In genomic region chr11:107704432-107704831, GRCh38 we compare ENCODE assay signal across 18 cellular contexts. TPM values are rescaled to one million over a fixed set of nuclear protein-coding genes. Genes with fewer than 3 reads are reported as not detected.
DNase-seq lines count a peak whose midpoint lies in the region; TF ChIP-seq lines count a peak whose summit lies in the region.
"Had no signal": no experiment of that assay in that cellular context is flagged by ENCODE, and none has a peak within 500 bp of the region (broad histone marks: within the 10 kb centered on the region; RNA-seq: fewer than 3 reads in every experiment).

No MANE protein-coding gene starts in this region.

- peaks cover 28% of the 10 kb centered on the region for H3K4me1 ChIP-seq in GM23248 (ENCODE audit: insufficient read depth)
- peaks cover 31% of the 10 kb centered on the region for H3K4me1 ChIP-seq in SJSA1 (replicated peaks)
- no peaks in the 10 kb centered on the region for H3K4me1 ChIP-seq in smooth muscle cell (ENCODE audit: low read depth)

- peak overlapping the region; percentile 72 for H3K9ac ChIP-seq in GM23248
- peak overlapping the region; percentile 45 for H3K9ac ChIP-seq in smooth muscle cell (ENCODE audit: low read depth)
- H3K9ac ChIP-seq: KMS-11 had no signal

- H3K9me2 ChIP-seq in GM23248 (ENCODE audit: insufficient read depth) = no peaks in the 10 kb centered on the region

- H3K36me3 ChIP-seq in GM23248 (ENCODE audit: low read depth) (no peaks in the 10 kb centered on the region), SJSA1 (no peaks in the 10 kb centered on the region), smooth muscle cell (ENCODE audit: low read depth) (no peaks in the 10 kb centered on the region)
- H3K36me3 ChIP-seq: cardiac muscle cell had no signal

- peak overlapping the region; percentile 49 for H3K4me3 ChIP-seq in GM23248
- H3K4me3 ChIP-seq in SJSA1 = no peak overlapping the region
- H3K4me3 ChIP-seq in fibroblast of pulmonary artery (replicated peaks; ENCODE audit: low read depth, low read length) = no peak overlapping the region
- H3K4me3 ChIP-seq in smooth muscle cell = no peak overlapping the region
- H3K4me3 ChIP-seq: cardiac muscle cell, mucosa of descending colon had no signal

- no peaks in the 10 kb centered on the region for H4K20me1 ChIP-seq in GM23248 (ENCODE audit: insufficient read depth)
- no peaks in the 10 kb centered on the region for H4K20me1 ChIP-seq in smooth muscle cell (ENCODE audit: low read depth)

- TF ChIP-seq CTCF in fibroblast of pulmonary artery (IDR thresholded peaks at IDR 0.05; ENCODE audit: low read length, missing control alignments) (no peak), smooth muscle cell (IDR thresholded peaks at IDR 0.05; ENCODE audit: borderline replicate concordance, insufficient read depth, poor library complexity, severe bottlenecking) (no peak)

- 32 to 34% methylated on average over 3 of the region's 3 CpGs for WGBS in GM23248 (ENCODE audit: low coverage in 1 of 2, low lambda C conversion rate in 2 of 2, missing lambda C conversion rate in 2 of 2), 2 experiments
- WGBS in smooth muscle cell (ENCODE audit: low lambda C conversion rate) = 50% methylated on average over 3 of the region's 3 CpGs

- in situ Hi-C loops in GM23248 (cut with MboI) = no loop called here

- DNase-seq in GM23248 (peak; percentile 91), SJSA1 (ENCODE audit: low read depth in 1 of 2, low spot score in 2 of 2) (peak; percentile 43 to 48), fibroblast of pulmonary artery (ENCODE audit: low read depth) (peak; percentile 26), smooth muscle cell (lab: John Stamatoyannopoulos, UW; ENCODE audit: unreplicated experiment) (no peak), Kasumi-1 (lab: John Stamatoyannopoulos, UW) (no peak), NCI-H748 treated with DMSO at 0.1 percent for 48 hours (lab: John Stamatoyannopoulos, UW) (no peak)
- DNase-seq in stimulated activated CD4-positive, alpha-beta T cell treated with anti-CD3 and anti-CD28 coated beads, Interleukin-1b, Interleukin-23, amount 100 ng/mL, for 48 hours = no peak
- DNase-seq: activated naive CD4-positive, alpha-beta T cell treated with anti-CD3 and anti-CD28 coated beads for 36 hours; CD4-positive, alpha-beta T cell; head of caudate nucleus; mucosa of descending colon; NCI-H1694 treated with DMSO at 0.1 percent for 48 hours; small intestine; stimulated activated naive CD8-positive, alpha-beta T cell treated with anti-CD3 and anti-CD28 coated beads, Interleukin-15, Interleukin-2, amounts not matched to agents 100 U/mL and 50 U/mL, for 24 hours had no signal

- H3K27ac ChIP-seq in GM23248 (peak overlapping the region; percentile 96), SJSA1 (peak overlapping the region; percentile 60), smooth muscle cell (ENCODE audit: low read depth) (peak overlapping the region; percentile 85)
- H3K27ac ChIP-seq: cardiac muscle cell, KMS-11 had no signal

- H3K79me2 ChIP-seq in GM23248 (ENCODE audit: insufficient read depth) = no peaks in the 10 kb centered on the region
- H3K79me2 ChIP-seq in smooth muscle cell (ENCODE audit: low read depth) = no peaks in the 10 kb centered on the region

- H2AFZ ChIP-seq in GM23248 (peak overlapping the region; percentile 50; the same call in 1 of the 2 replicates), smooth muscle cell (ENCODE audit: low read depth) (no peak overlapping the region)

- H3F3A ChIP-seq in GM23248 (ENCODE audit: insufficient read depth) (peaks cover 21% of the 10 kb centered on the region), smooth muscle cell (ENCODE audit: low read depth) (no peaks in the 10 kb centered on the region)

- H3K9me3 ChIP-seq in GM23248 (ENCODE audit: low read depth) (no peaks in the 10 kb centered on the region), SJSA1 (replicated peaks) (no peaks in the 10 kb centered on the region), smooth muscle cell (replicated peaks; ENCODE audit: low read depth) (no peaks in the 10 kb centered on the region)
- H3K9me3 ChIP-seq: mucosa of descending colon had no signal

- H3K4me2 ChIP-seq in GM23248 (ENCODE audit: unreplicated experiment) (peak overlapping the region; percentile 79), smooth muscle cell (peak overlapping the region; percentile 71)
- H3K4me2 ChIP-seq: KMS-11 had no signal

- no peaks in the 10 kb centered on the region for H3K27me3 ChIP-seq in GM23248 (replicated peaks; ENCODE audit: insufficient read depth)
- no peaks in the 10 kb centered on the region for H3K27me3 ChIP-seq in SJSA1 (replicated peaks)
- no peaks in the 10 kb centered on the region for H3K27me3 ChIP-seq in smooth muscle cell (ENCODE audit: low read depth)
- H3K27me3 ChIP-seq: cardiac muscle cell had no signal

RNA-seq across cellular contexts. Expression of gene SLN, which starts 7.4 kb away (rescaled TPM):
- total RNA-seq in GM23248 (2014; rRNA removed; shearing (Covaris generic)) = not detected in 2 replicates
- polyA plus RNA-seq in GM23248 (2016; fragmentation: Nextera tagmentation; extraction: Ambion mirVana) (not detected in 2 replicates), smooth muscle cell (0.82 TPM in 1 of 2 replicates, not detected in the other)
- not detected in 2 replicates for total RNA-seq in SJSA1 (2014; rRNA removed; shearing (Covaris generic))
- not detected in 2 replicates for total RNA-seq in smooth muscle cell
- total RNA-seq: activated naive CD4-positive, alpha-beta T cell treated with anti-CD3 and anti-CD28 coated beads for 36 hours; cardiac muscle cell; CD4-positive, alpha-beta T cell; NCI-H460; omental fat pad had no signal

Comparison
In these comparisons a context has a peak if more than half of its experiments do, and no peak if none do; other contexts are left out.
1. DNase-seq: peak in GM23248 (single experiment), SJSA1 (2 of 2) and fibroblast of pulmonary artery (single experiment); none in smooth muscle cell (single experiment), Kasumi-1 (0 of 2), stimulated activated CD4-positive, alpha-beta T cell treated with anti-CD3 and anti-CD28 coated beads, Interleukin-1b, Interleukin-23, amount 100 ng/mL, for 48 hours (single experiment) and NCI-H748 treated with DMSO at 0.1 percent for 48 hours (single experiment).
2. Peak in every context shown above with its lines, with median percentiles within 50 percentile points of each other: H3K27ac ChIP-seq.